In the genomic region with DNA sequence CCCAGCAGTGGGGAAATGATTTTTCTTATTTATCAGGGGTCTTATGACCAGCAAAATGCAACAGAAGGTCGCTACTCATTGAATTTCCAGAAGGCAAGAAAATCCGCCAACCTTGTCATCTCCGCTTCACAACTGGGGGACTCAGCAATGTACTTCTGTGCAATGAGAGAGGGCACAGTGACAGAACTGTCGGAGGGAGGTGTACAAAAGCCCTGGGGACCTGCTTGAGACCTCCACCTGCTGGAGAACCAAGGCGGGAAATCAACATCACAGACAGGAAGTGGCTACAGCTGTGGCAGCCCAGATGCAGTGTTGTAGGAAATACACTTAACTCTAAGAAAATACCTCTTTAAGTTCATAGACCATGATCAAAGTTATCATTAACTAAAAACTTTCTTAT, we compare ENCODE assay signal across 7 cellular contexts.
A peak's percentile ranks its signal among the peaks of the same experiment; 100 is the strongest.
DNase-seq lines count a peak whose midpoint lies in the region; ATAC-seq and TF ChIP-seq lines count a peak whose summit lies in the region.

No MANE protein-coding gene starts in this region.

- peak overlapping the region; percentile 96 for H3K9ac ChIP-seq in Loucy (ENCODE audit: low read depth, low read length, poor library complexity, severe bottlenecking)

- H3F3A ChIP-seq in Loucy (ENCODE audit: low read depth): peaks cover 18% of the 10 kb centered on the region

- no peak overlapping the region for H2AFZ ChIP-seq in Loucy (ENCODE audit: low read length)

- DNase-seq in activated naive CD4-positive, alpha-beta T cell treated with anti-CD3 and anti-CD28 coated beads for 36 hours: peak; percentile 74
- DNase-seq in stimulated activated CD8-positive, alpha-beta memory T cell treated with anti-CD3 and anti-CD28 coated beads, Interleukin-4, amount 100 ng/mL, for 4 hours (ENCODE audit: low read depth in 2 of 2, low spot score in 1 of 2): peak; percentile 12 to 42
- DNase-seq in coronary artery (ENCODE audit: low spot score) (no peak), dorsolateral prefrontal cortex (no peak)

- no peaks in the 10 kb centered on the region for H3K9me2 ChIP-seq in Loucy (replicated peaks; ENCODE audit: low read depth, low read length)

- CTCF ChIA-PET in activated naive CD4-positive, alpha-beta T cell treated with anti-CD3 and anti-CD28 coated beads for 36 hours (lab: Charles Lee): interaction anchor here (1.4 kb wide), 2 partner anchors 12 to 66 kb away, joined by 3 to 4 read pairs; no protein-coding TSS in a partner anchor

- ATAC-seq in GM21390 (IDR thresholded peaks at IDR 0.05; ENCODE audit: unreplicated experiment) (peak; percentile 78), GM21360 (IDR thresholded peaks at IDR 0.05; ENCODE audit: unreplicated experiment) (no peak)

- H4K20me1 ChIP-seq in Loucy (ENCODE audit: insufficient read depth, low read length, poor library complexity, severe bottlenecking): no peaks in the 10 kb centered on the region

- H3K27me3 ChIP-seq in Loucy (ENCODE audit: insufficient read depth, low read length, poor library complexity, severe bottlenecking): no peaks in the 10 kb centered on the region
- peaks cover 0 to 10% (median 0%) of the 10 kb centered on the region in 45 donors for H3K27me3 ChIP-seq in dorsolateral prefrontal cortex

- H3K4me3 ChIP-seq in Loucy (ENCODE audit: low read length, poor library complexity, severe bottlenecking) (peak overlapping the region; percentile 74), coronary artery (no peak overlapping the region), dorsolateral prefrontal cortex (no peak overlapping the region)

- H3K27me3 Mint-ChIP-seq in activated naive CD4-positive, alpha-beta T cell treated with anti-CD3 and anti-CD28 coated beads for 36 hours (ENCODE audit: low read depth): no peaks in the 10 kb centered on the region

- H3K4me1 Mint-ChIP-seq in activated naive CD4-positive, alpha-beta T cell treated with anti-CD3 and anti-CD28 coated beads for 36 hours (ENCODE audit: low read depth): peaks cover 53% of the 10 kb centered on the region

- H3K36me3 ChIP-seq in Loucy (ENCODE audit: insufficient read depth, low read length): no peaks in the 10 kb centered on the region

- H3K4me2 ChIP-seq in Loucy (ENCODE audit: low read depth, low read length, poor library complexity, severe bottlenecking): peak overlapping the region; percentile 99

- H3K79me2 ChIP-seq in Loucy (ENCODE audit: insufficient read depth, low read length): no peaks in the 10 kb centered on the region

- H3K36me3 Mint-ChIP-seq in activated naive CD4-positive, alpha-beta T cell treated with anti-CD3 and anti-CD28 coated beads for 36 hours (ENCODE audit: low read depth): no peaks in the 10 kb centered on the region

- H3K9me3 Mint-ChIP-seq in activated naive CD4-positive, alpha-beta T cell treated with anti-CD3 and anti-CD28 coated beads for 36 hours: peaks cover 2% of the 10 kb centered on the region

- intact Hi-C loops in activated naive CD4-positive, alpha-beta T cell treated with anti-CD3 and anti-CD28 coated beads for 36 hours (cut with micrococcal nuclease): loop anchor here (5.0 kb wide), 1 partner anchor 1168 kb away; no protein-coding TSS in a partner anchor
- intact Hi-C loops in dorsolateral prefrontal cortex (cut with DNase I): no loop called here

- TF ChIP-seq CTCF in Loucy (conservative IDR thresholded peaks at IDR 0.05; ENCODE audit: low read length): peak; percentile 46
- TF ChIP-seq CTCF in coronary artery (IDR thresholded peaks at IDR 0.05): no peak
- no peak for TF ChIP-seq CTCF in dorsolateral prefrontal cortex (IDR thresholded peaks at IDR 0.05 in 54 of 56, conservative IDR thresholded peaks at IDR 0.05 in 2 of 56; ENCODE audit: low read depth in 1 of 56, partially characterized antibody in 56 of 56)

- H3K4me3 Mint-ChIP-seq in activated naive CD4-positive, alpha-beta T cell treated with anti-CD3 and anti-CD28 coated beads for 36 hours: peak overlapping the region; percentile 52

- no peak overlapping the region for H3K27ac ChIP-seq in coronary artery
- H3K27ac ChIP-seq in dorsolateral prefrontal cortex: no peak overlapping the region

- H3K9me3 ChIP-seq in Loucy (ENCODE audit: insufficient read depth, low read depth, low read length): peaks cover 6% of the 10 kb centered on the region; the same call in 1 of the 2 replicates

- H3K4me1 ChIP-seq in Loucy (ENCODE audit: insufficient read depth, low read length, poor library complexity, severe bottlenecking): peaks cover 53% of the 10 kb centered on the region

- H3K27ac Mint-ChIP-seq in activated naive CD4-positive, alpha-beta T cell treated with anti-CD3 and anti-CD28 coated beads for 36 hours: peak overlapping the region; percentile 90

Comparison
In these comparisons a context has a peak if more than half of its experiments do, and no peak if none do; other contexts are left out.
1. DNase-seq: peak in activated naive CD4-positive, alpha-beta T cell treated with anti-CD3 and anti-CD28 coated beads for 36 hours (single experiment) and stimulated activated CD8-positive, alpha-beta memory T cell treated with anti-CD3 and anti-CD28 coated beads, Interleukin-4, amount 100 ng/mL, for 4 hours (2 of 2); none in coronary artery (single experiment) and dorsolateral prefrontal cortex (0 of 10).